ENCODE assay signal across 27 cellular contexts in the genomic region with DNA sequence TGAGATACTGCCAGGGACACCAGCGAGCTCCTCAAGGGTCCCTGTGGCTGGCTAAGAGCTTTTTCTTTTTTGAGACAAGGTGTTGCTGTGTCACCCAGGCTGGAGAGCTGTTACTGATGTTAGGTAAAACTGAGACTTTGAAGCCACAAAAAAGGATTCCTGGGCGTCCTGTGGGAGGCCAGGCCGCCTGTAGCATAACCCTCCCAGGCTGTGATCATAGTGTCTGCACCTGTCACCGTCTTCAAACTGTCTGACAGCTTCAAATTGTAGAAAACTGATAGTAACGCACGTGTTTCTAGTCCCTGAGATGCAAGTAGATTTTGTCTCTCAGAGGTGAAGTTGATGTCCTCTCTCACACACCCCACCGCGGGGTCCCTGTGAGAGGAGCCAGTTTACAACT. TPM values are rescaled to one million over a fixed set of nuclear protein-coding genes. Genes with fewer than 3 reads are reported as not detected.
DNase-seq lines count a peak whose midpoint lies in the region; ATAC-seq and TF ChIP-seq lines count a peak whose summit lies in the region.
"Had no signal": no experiment of that assay in that cellular context is flagged by ENCODE, and none has a peak within 500 bp of the region (broad histone marks: within the 10 kb centered on the region; RNA-seq: fewer than 3 reads in every experiment).

No MANE protein-coding gene starts in this region.

- H3K36me3 Mint-ChIP-seq in activated naive CD4-positive, alpha-beta T cell treated with anti-CD3 and anti-CD28 coated beads, Interleukin-2, amount 50 U/mL, for 24 hours, result no peaks in the 10 kb centered on the region
- H3K36me3 Mint-ChIP-seq in activated naive CD4-positive, alpha-beta T cell treated with anti-CD3 and anti-CD28 coated beads, Interleukin-2, amount 10 ng/mL, durations not matched to agents 7 days and 5 days, result peaks cover 3% of the 10 kb centered on the region
- H3K36me3 Mint-ChIP-seq: memory B cell, T-cell had no signal

- CTCF ChIA-PET in activated naive CD4-positive, alpha-beta T cell treated with anti-CD3 and anti-CD28 coated beads, Interleukin-2, amount 10 ng/mL, durations not matched to agents 7 days and 5 days (lab: Charles Lee), result no interaction called here

- no peaks in the 10 kb centered on the region for H3K9me3 ChIP-seq in SJCRH30 (replicated peaks)
- H3K9me3 ChIP-seq in thymus (ENCODE audit: control insufficient read depth), result no peaks in the 10 kb centered on the region
- H3K9me3 ChIP-seq in left lung, result no peaks in the 10 kb centered on the region
- H3K9me3 ChIP-seq: body of pancreas, testis, vagina had no signal

- no peaks in the 10 kb centered on the region for H3K9me3 Mint-ChIP-seq in activated naive CD4-positive, alpha-beta T cell treated with anti-CD3 and anti-CD28 coated beads, Interleukin-2, amount 50 U/mL, for 24 hours
- no peaks in the 10 kb centered on the region for H3K9me3 Mint-ChIP-seq in activated naive CD4-positive, alpha-beta T cell treated with anti-CD3 and anti-CD28 coated beads, Interleukin-2, amount 10 ng/mL, durations not matched to agents 7 days and 5 days
- H3K9me3 Mint-ChIP-seq: CD8-positive, alpha-beta memory T cell; memory B cell; stimulated activated naive CD8-positive, alpha-beta T cell treated with anti-CD3 and anti-CD28 coated beads, Interleukin-15, Interleukin-2, amounts not matched to agents 100 ng/mL and 50 ng/mL, for 24 hours; T-cell had no signal

- H3K36me3 ChIP-seq in SJCRH30, result no peaks in the 10 kb centered on the region
- peaks cover 4% of the 10 kb centered on the region for H3K36me3 ChIP-seq in thymus (ENCODE audit: control insufficient read depth, insufficient read depth)
- H3K36me3 ChIP-seq in left lung, result peaks cover 0 to 1% of the 10 kb centered on the region in 2 donors
- H3K36me3 ChIP-seq: vagina had no signal

- no peaks in the 10 kb centered on the region for H3K27me3 Mint-ChIP-seq in activated naive CD4-positive, alpha-beta T cell treated with anti-CD3 and anti-CD28 coated beads, Interleukin-2, amount 50 U/mL, for 24 hours
- no peaks in the 10 kb centered on the region for H3K27me3 Mint-ChIP-seq in activated naive CD4-positive, alpha-beta T cell treated with anti-CD3 and anti-CD28 coated beads, Interleukin-2, amount 10 ng/mL, durations not matched to agents 7 days and 5 days
- H3K27me3 Mint-ChIP-seq: memory B cell; stimulated activated naive CD8-positive, alpha-beta T cell treated with anti-CD3 and anti-CD28 coated beads, Interleukin-15, Interleukin-2, amounts not matched to agents 100 ng/mL and 50 ng/mL, for 24 hours; T-cell had no signal

- H3K4me3 Mint-ChIP-seq in activated naive CD4-positive, alpha-beta T cell treated with anti-CD3 and anti-CD28 coated beads, Interleukin-2, amount 50 U/mL, for 24 hours, result peak overlapping the region; percentile 7
- H3K4me3 Mint-ChIP-seq in activated naive CD4-positive, alpha-beta T cell treated with anti-CD3 and anti-CD28 coated beads, Interleukin-2, amount 10 ng/mL, durations not matched to agents 7 days and 5 days, result no peak overlapping the region
- H3K4me3 Mint-ChIP-seq: memory B cell; stimulated activated naive CD8-positive, alpha-beta T cell treated with anti-CD3 and anti-CD28 coated beads, Interleukin-15, Interleukin-2, amounts not matched to agents 100 ng/mL and 50 ng/mL, for 24 hours; T-cell had no signal

- intact Hi-C loops in left lung (cut with DNase I), result no loop called here

- H3K27me3 ChIP-seq in SJCRH30, result no peaks in the 10 kb centered on the region
- H3K27me3 ChIP-seq in thymus (ENCODE audit: control insufficient read depth, insufficient read depth), result no peaks in the 10 kb centered on the region
- H3K27me3 ChIP-seq in left lung, result no peaks in the 10 kb centered on the region
- H3K27me3 ChIP-seq: body of pancreas, testis, vagina had no signal

- no peak overlapping the region for H3K27ac Mint-ChIP-seq in activated naive CD4-positive, alpha-beta T cell treated with anti-CD3 and anti-CD28 coated beads, Interleukin-2, amount 50 U/mL, for 24 hours
- no peak overlapping the region for H3K27ac Mint-ChIP-seq in activated naive CD4-positive, alpha-beta T cell treated with anti-CD3 and anti-CD28 coated beads, Interleukin-2, amount 10 ng/mL, durations not matched to agents 7 days and 5 days
- H3K27ac Mint-ChIP-seq: memory B cell; stimulated activated naive CD8-positive, alpha-beta T cell treated with anti-CD3 and anti-CD28 coated beads, Interleukin-15, Interleukin-2, amounts not matched to agents 100 ng/mL and 50 ng/mL, for 24 hours; T-cell had no signal

- H3K4me3 ChIP-seq in SJCRH30 (no peak overlapping the region), thymus (ENCODE audit: low read length) (no peak overlapping the region), left lung (no peak overlapping the region)
- H3K4me3 ChIP-seq: body of pancreas, testis, vagina had no signal

- WGBS in thymus, result 6% methylated on average over 8 of the region's 8 CpGs

- TF ChIP-seq CTCF in left lung (IDR thresholded peaks at IDR 0.05), result no peak

- DNase-seq in activated naive CD4-positive, alpha-beta T cell treated with anti-CD3 and anti-CD28 coated beads, Interleukin-2, amount 10 ng/mL, durations not matched to agents 7 days and 5 days, result no peak
- DNase-seq in SJCRH30 (peak; percentile 44 to 72), myocyte (ENCODE audit: low read depth) (peak; percentile 63), DMS114 treated with DMSO at 0.1 percent for 48 hours (lab: John Stamatoyannopoulos, UW; ENCODE audit: unreplicated experiment) (no peak), left lung (no peak), AG08396 (ENCODE audit: low spot score) (no peak)
- DNase-seq: activated CD4-positive, alpha-beta T cell treated with anti-CD3 and anti-CD28 coated beads for 48 hours; activated gamma-delta T cell treated with Interleukin-2 at 50 U/mL for 16 hours; activated T-cell treated with anti-CD3 and anti-CD28 coated beads, Interleukin-2, amount 50 U/mL, for 1 hour; body of pancreas; CD8-positive, alpha-beta memory T cell; cerebellar nuclear complex; MV-4-11; NCI-H1436 treated with DMSO at 0.1 percent for 48 hours; NCI-H2107; NCI-H748 treated with DMSO at 0.1 percent for 48 hours; stimulated activated CD4-positive, alpha-beta T cell treated with anti-CD3 and anti-CD28 coated beads, Interleukin-1b, Interleukin-23, amount 100 ng/mL, for 48 hours; T-cell; testis; WERI-Rb-1 had no signal

- peaks cover 51% of the 10 kb centered on the region for H3K4me1 Mint-ChIP-seq in activated naive CD4-positive, alpha-beta T cell treated with anti-CD3 and anti-CD28 coated beads, Interleukin-2, amount 50 U/mL, for 24 hours
- peaks cover 39% of the 10 kb centered on the region for H3K4me1 Mint-ChIP-seq in activated naive CD4-positive, alpha-beta T cell treated with anti-CD3 and anti-CD28 coated beads, Interleukin-2, amount 10 ng/mL, durations not matched to agents 7 days and 5 days

- H3K4me1 ChIP-seq in SJCRH30 (peaks cover 14% of the 10 kb centered on the region), thymus (ENCODE audit: control insufficient read depth, insufficient read depth, low read length) (peaks cover 35% of the 10 kb centered on the region), left lung (peaks cover 19 to 34% of the 10 kb centered on the region in 2 donors)
- H3K4me1 ChIP-seq: parathyroid adenoma had no signal

- H3K27ac ChIP-seq in SJCRH30, result no peak overlapping the region
- H3K27ac ChIP-seq in thymus (ENCODE audit: low read depth), result peak overlapping the region; percentile 26
- no peak overlapping the region for H3K27ac ChIP-seq in left lung
- H3K27ac ChIP-seq: body of pancreas, HL-60, parathyroid adenoma, testis, WERI-Rb-1 had no signal

- no peak for ATAC-seq in left lung
- ATAC-seq: body of pancreas, T-cell had no signal

RNA-seq across cellular contexts. Expression of a gene that starts 4.2 kb away (rescaled TPM):
- total RNA-seq in SJCRH30 (2014; rRNA removed; shearing (Covaris generic)), result 28.3 and 28.6 TPM in 2 replicates
- 48.2 and 50.1 TPM in 2 replicates for total RNA-seq in myocyte
- polyA plus RNA-seq in myocyte (2012), result 72.0 TPM
- 38.9 TPM for polyA plus RNA-seq in thymus
- 10 to 100 TPM; 42.8 to 57.4 TPM for total RNA-seq in left lung

RNA-seq across cellular contexts. Expression of a gene that starts 4.5 kb away (rescaled TPM):
- 58.0 and 67.0 TPM in 2 replicates for total RNA-seq in SJCRH30 (2014; rRNA removed; shearing (Covaris generic))
- total RNA-seq in myocyte (5.5 and 7.0 TPM in 2 replicates), left lung (10 to 100 TPM in 1 of 2 donors, 1 to 10 TPM in 1; 9.2 to 10.7 TPM)
- polyA plus RNA-seq in myocyte (2012), result 7.6 TPM
- 4.4 TPM for polyA plus RNA-seq in thymus

Comparison
In these comparisons a context has a peak if more than half of its experiments do, and no peak if none do; other contexts are left out.
1. DNase-seq: peak in SJCRH30 (2 of 2) and myocyte (single experiment); none in activated naive CD4-positive, alpha-beta T cell treated with anti-CD3 and anti-CD28 coated beads, Interleukin-2, amount 10 ng/mL, durations not matched to agents 7 days and 5 days (single experiment), DMS114 treated with DMSO at 0.1 percent for 48 hours (single experiment), left lung (0 of 2) and AG08396 (single experiment).